In the genomic region with DNA sequence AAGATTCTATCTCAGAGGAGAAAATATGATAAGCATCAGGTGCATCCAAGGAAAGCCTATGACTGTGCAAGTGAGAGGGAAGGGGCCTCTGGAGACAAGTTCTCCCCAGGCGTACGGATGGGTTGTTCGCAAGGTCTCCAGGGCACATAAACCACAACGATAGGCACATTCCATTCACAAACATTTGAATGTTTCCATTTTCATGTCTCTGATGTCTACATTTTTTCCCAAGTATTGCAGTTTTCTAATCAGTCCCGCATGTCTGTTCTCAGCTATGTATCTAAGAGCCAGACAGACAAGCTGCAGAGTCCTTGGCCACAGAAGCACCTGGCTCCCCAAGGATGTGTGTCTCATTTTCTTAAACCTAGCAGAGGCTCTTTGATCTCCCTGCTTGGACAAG, we compare ENCODE assay signal across 3 cellular contexts. TPM values are rescaled to one million over a fixed set of nuclear protein-coding genes. Genes with fewer than 3 reads are reported as not detected.
"Had no signal": no experiment of that assay in that cellular context is flagged by ENCODE, and none has a peak within 500 bp of the region (broad histone marks: within the 10 kb centered on the region; RNA-seq: fewer than 3 reads in every experiment).

No MANE protein-coding gene starts in this region.

- H3K4me3 ChIP-seq: GM12878 had no signal

- DNase-seq: GDM1, GF-D8 had no signal

RNA-seq across cellular contexts. Expression of a gene that starts 28.0 kb away (rescaled TPM):
- polyA plus RNA-seq: GM12878 had no signal
